18 cellular contexts compared by ENCODE assay signal in genomic region chr22:32999039-32999861, GRCh38. TPM values are rescaled to one million over a fixed set of nuclear protein-coding genes. Genes with fewer than 3 reads are reported as not detected.
"Had no signal": no experiment of that assay in that cellular context is flagged by ENCODE, and none has a peak within 500 bp of the region (broad histone marks: within the 10 kb centered on the region; RNA-seq: fewer than 3 reads in every experiment).

No MANE protein-coding gene starts in this region.

- H3K27ac ChIP-seq: brain microvascular endothelial cell, epithelial cell of prostate, hepatocyte, psoas muscle, sigmoid colon, spleen, suprapubic skin had no signal

- H3K4me3 ChIP-seq: hepatocyte, psoas muscle, sigmoid colon, spleen, suprapubic skin, upper lobe of left lung had no signal

- H3K4me3 Mint-ChIP-seq: activated CD4-positive, alpha-beta T cell treated with anti-CD3 and anti-CD28 coated beads, Interleukin-2, amount 10 ng/mL, durations not matched to agents 24 days and 14 days; activated naive CD8-positive, alpha-beta T cell treated with anti-CD3 and anti-CD28 coated beads, Interleukin-2, amount 10 ng/mL, durations not matched to agents 7 days and 5 days; nephron; stimulated activated naive CD8-positive, alpha-beta T cell treated with anti-CD3 and anti-CD28 coated beads, Interleukin-15, Interleukin-2, amounts not matched to agents 100 ng/mL and 50 ng/mL, for 24 hours had no signal

- H3K4me2 ChIP-seq: hepatocyte had no signal

- H3K27me3 ChIP-seq: brain microvascular endothelial cell, hepatocyte, sigmoid colon, spleen, suprapubic skin, upper lobe of left lung had no signal

- H3K27me3 Mint-ChIP-seq: stimulated activated naive CD8-positive, alpha-beta T cell treated with anti-CD3 and anti-CD28 coated beads, Interleukin-15, Interleukin-2, amounts not matched to agents 100 ng/mL and 50 ng/mL, for 24 hours had no signal

- H3K4me1 Mint-ChIP-seq: activated CD4-positive, alpha-beta T cell treated with anti-CD3 and anti-CD28 coated beads, Interleukin-2, amount 10 ng/mL, durations not matched to agents 24 days and 14 days; activated naive CD8-positive, alpha-beta T cell treated with anti-CD3 and anti-CD28 coated beads, Interleukin-2, amount 10 ng/mL, durations not matched to agents 7 days and 5 days had no signal

- H3K4me1 ChIP-seq: psoas muscle had no signal

- H3K36me3 ChIP-seq: brain microvascular endothelial cell, sigmoid colon, spleen, suprapubic skin, upper lobe of left lung had no signal

- H3K9me3 ChIP-seq: psoas muscle, suprapubic skin had no signal

- DNase-seq: activated CD4-positive, alpha-beta T cell treated with anti-CD3 and anti-CD28 coated beads, Interleukin-2, amount 10 ng/mL, durations not matched to agents 24 days and 14 days; activated CD4-positive, CD25-positive, alpha-beta regulatory T cell; activated naive CD4-positive, alpha-beta T cell; activated naive CD8-positive, alpha-beta T cell treated with anti-CD3 and anti-CD28 coated beads, Interleukin-2, amount 10 ng/mL, durations not matched to agents 7 days and 5 days; anterior cingulate cortex; brain microvascular endothelial cell; cerebellar nuclear complex; effector memory CD4-positive, alpha-beta T cell; kidney; psoas muscle; sigmoid colon; spleen; upper lobe of left lung had no signal

- H3K9me3 Mint-ChIP-seq: stimulated activated naive CD8-positive, alpha-beta T cell treated with anti-CD3 and anti-CD28 coated beads, Interleukin-15, Interleukin-2, amounts not matched to agents 100 ng/mL and 50 ng/mL, for 24 hours had no signal

- ATAC-seq: psoas muscle had no signal

- H3K36me3 Mint-ChIP-seq: activated naive CD8-positive, alpha-beta T cell treated with anti-CD3 and anti-CD28 coated beads, Interleukin-2, amount 10 ng/mL, durations not matched to agents 7 days and 5 days had no signal

- H3K27ac Mint-ChIP-seq: activated CD4-positive, alpha-beta T cell treated with anti-CD3 and anti-CD28 coated beads, Interleukin-2, amount 10 ng/mL, durations not matched to agents 24 days and 14 days; activated naive CD8-positive, alpha-beta T cell treated with anti-CD3 and anti-CD28 coated beads, Interleukin-2, amount 10 ng/mL, durations not matched to agents 7 days and 5 days; stimulated activated naive CD8-positive, alpha-beta T cell treated with anti-CD3 and anti-CD28 coated beads, Interleukin-15, Interleukin-2, amounts not matched to agents 100 ng/mL and 50 ng/mL, for 24 hours had no signal

RNA-seq across cellular contexts. Expression of gene SYN3, which starts 58.9 kb away (rescaled TPM):
- total RNA-seq: activated CD4-positive, alpha-beta T cell treated with anti-CD3 and anti-CD28 coated beads, Interleukin-2, amount 10 ng/mL, durations not matched to agents 24 days and 14 days; activated naive CD8-positive, alpha-beta T cell treated with anti-CD3 and anti-CD28 coated beads, Interleukin-2, amount 10 ng/mL, durations not matched to agents 7 days and 5 days had no signal
